Comparison of ENCODE assay signal across 1 cellular context in the genomic region with DNA sequence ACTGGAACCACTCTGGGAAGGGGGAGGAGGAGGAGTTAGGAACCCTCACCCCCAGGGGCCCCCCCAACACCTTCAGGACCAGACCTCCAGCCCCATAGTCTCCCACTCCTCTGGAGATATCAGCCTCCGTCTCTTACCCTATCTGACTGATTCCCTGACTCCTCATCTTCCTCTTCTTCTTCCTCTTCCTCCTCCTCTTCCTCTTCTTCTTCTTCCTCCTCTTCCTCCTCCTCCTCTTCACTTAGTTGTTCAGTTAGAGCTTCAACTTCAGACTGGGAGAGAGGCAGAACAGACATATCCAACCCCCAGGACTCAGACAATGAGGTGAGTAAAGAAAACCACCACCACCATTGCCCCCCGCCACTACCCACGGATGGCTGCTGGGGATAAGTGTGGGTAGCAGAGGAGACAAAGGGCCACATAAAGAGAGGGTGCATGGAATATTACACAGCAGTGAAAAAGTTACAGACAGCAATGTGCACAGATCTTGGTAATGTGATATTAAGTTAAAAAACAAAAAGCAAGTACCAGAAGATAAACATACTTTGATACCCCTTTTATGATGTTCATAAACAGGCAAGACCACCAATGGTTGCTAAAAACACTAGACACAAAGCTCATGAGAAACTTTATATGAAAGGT.
TF ChIP-seq lines count a peak whose summit lies in the region.

No MANE protein-coding gene starts in this region.

TF ChIP-seq in HepG2, 621 proteins besides CTCF, POLR2A, EP300 and RAD21:
- TF ChIP-seq HNRNPH1 (optimal IDR thresholded peaks at IDR 0.05; ENCODE audit: low read depth, low read length) (no peak), RBFOX2 (IDR thresholded peaks at IDR 0.05; ENCODE audit: low read depth, low read length) (0 out of 2 replicates have a peak, but pooled peaks have one; percentile 9), KAT2B (IDR thresholded peaks at IDR 0.05; ENCODE audit: borderline replicate concordance, low read depth, low read length) (no peak), ZNF552 (CRISPR knock-in tag; IDR thresholded peaks at IDR 0.05; ENCODE audit: borderline replicate concordance) (no peak)
TF ChIP-seq in HepG2: peak in this region for 1.
